8 cellular contexts compared by ENCODE assay signal in genomic region chr13:52001120-52001731, GRCh38. TPM values are rescaled to one million over a fixed set of nuclear protein-coding genes. Genes with fewer than 3 reads are reported as not detected.
DNase-seq lines count a peak whose midpoint lies in the region; ATAC-seq and TF ChIP-seq lines count a peak whose summit lies in the region.

No MANE protein-coding gene starts in this region.

- TF ChIP-seq CTCF in SK-N-SH (IDR thresholded peaks at IDR 0.05) (peak; percentile 72), fibroblast of mammary gland (conservative IDR thresholded peaks at IDR 0.05; ENCODE audit: control insufficient read depth, insufficient read depth, low read depth, low read length) (peak; percentile 63), parathyroid adenoma (IDR thresholded peaks at IDR 0.05) (peak; percentile 58)

- H4K20me1 ChIP-seq in SK-N-SH (ENCODE audit: insufficient read depth), result no peaks in the 10 kb centered on the region

- no peak overlapping the region; a peak in 1 of 4 replicates for H3K4me3 ChIP-seq in SK-N-SH (ENCODE audit: low read depth in 2 of 2, low read length in 1 of 2)
- no peak overlapping the region for H3K4me3 ChIP-seq in fibroblast of mammary gland (ENCODE audit: control insufficient read depth, low read depth, low read length)
- no peak overlapping the region for H3K4me3 ChIP-seq in parathyroid adenoma (ENCODE audit: low read depth, low read length)

- H3K9ac ChIP-seq in SK-N-SH (no peak overlapping the region), parathyroid adenoma (no peak overlapping the region)

- POLR2A ChIA-PET in SK-N-SH (lab: Yijun Ruan, JAX), result no interaction called here

- peak; percentile 82 for ATAC-seq in GM21515 (IDR thresholded peaks at IDR 0.05; ENCODE audit: unreplicated experiment)

- H3K79me2 ChIP-seq in SK-N-SH (ENCODE audit: insufficient read depth) (no peaks in the 10 kb centered on the region), parathyroid adenoma (no peaks in the 10 kb centered on the region)

- DNase-seq in NCI-H2107 treated with DMSO at 0.1 percent for 48 hours (lab: John Stamatoyannopoulos, UW; ENCODE audit: unreplicated experiment) (peak; percentile 49), NCI-H2107 (lab: John Stamatoyannopoulos, UW) (no peak), KG1 (lab: John Stamatoyannopoulos, UW) (peak; percentile 41), SK-N-SH (peak; percentile 64), fibroblast of mammary gland (ENCODE audit: low read depth) (peak; percentile 59), amniotic stem cell (lab: John Stamatoyannopoulos, UW) (no peak)

- H3K27me3 ChIP-seq in SK-N-SH (ENCODE audit: insufficient read depth) (no peaks in the 10 kb centered on the region), parathyroid adenoma (ENCODE audit: control insufficient read depth, insufficient read depth, low read length) (no peaks in the 10 kb centered on the region)

- CTCF ChIA-PET in SK-N-SH (lab: Yijun Ruan, JAX), result interaction anchor here (0.5 to 3.8 kb wide), 12 partner anchors 9 to 166 kb away, joined by 3 to 35 read pairs (median 3); partner anchors contain the start of gene NEK5

- H3K9me3 ChIP-seq in SK-N-SH (no peaks in the 10 kb centered on the region), parathyroid adenoma (ENCODE audit: control insufficient read depth, low read length) (no peaks in the 10 kb centered on the region)

- H3K27ac ChIP-seq in SK-N-SH (ENCODE audit: low read depth in 2 of 2, low read length in 1 of 2) (no peak overlapping the region), parathyroid adenoma (no peak overlapping the region)

- no peaks in the 10 kb centered on the region for H3K9me2 ChIP-seq in SK-N-SH

- no peaks in the 10 kb centered on the region for H3F3A ChIP-seq in SK-N-SH (replicated peaks; ENCODE audit: insufficient read depth)

- 61% methylated on average over 3 of the region's 3 CpGs for WGBS in SK-N-SH (ENCODE audit: low lambda C conversion rate)

- H3K4me2 ChIP-seq in SK-N-SH, result no peak overlapping the region
- no peak overlapping the region for H3K4me2 ChIP-seq in parathyroid adenoma (ENCODE audit: low read length)

- peak; percentile 75 for TF ChIP-seq RAD21 in SK-N-SH (IDR thresholded peaks at IDR 0.05; ENCODE audit: low read length)

- H2AFZ ChIP-seq in SK-N-SH (ENCODE audit: low read depth), result no peak overlapping the region
- H2AFZ ChIP-seq in parathyroid adenoma, result no peak overlapping the region

- no peaks in the 10 kb centered on the region for H3K36me3 ChIP-seq in SK-N-SH (replicated peaks in 1 of 2; ENCODE audit: control insufficient read depth in 1 of 2, insufficient read depth in 2 of 2, low read length in 1 of 2)
- no peaks in the 10 kb centered on the region for H3K36me3 ChIP-seq in parathyroid adenoma (ENCODE audit: control insufficient read depth, insufficient read depth, low read length)

- no peak for TF ChIP-seq EP300 in SK-N-SH (IDR thresholded peaks at IDR 0.05; ENCODE audit: borderline replicate concordance in 1 of 2, low read depth in 1 of 2, low read length in 1 of 2)

- H3K4me1 ChIP-seq in SK-N-SH (ENCODE audit: control insufficient read depth in 1 of 2, insufficient read depth in 2 of 2, low read depth in 1 of 2, low read length in 1 of 2) (no peaks in the 10 kb centered on the region; a peak in 1 of 4 replicates), parathyroid adenoma (peaks cover 14% of the 10 kb centered on the region)

TF ChIP-seq in SK-N-SH, 30 proteins besides CTCF, POLR2A, EP300 and RAD21:
- TF ChIP-seq SMC3 (IDR thresholded peaks at IDR 0.05; ENCODE audit: low read depth, low read length), result peak; percentile 55
- no peak for TF ChIP-seq TAF1 (IDR thresholded peaks at IDR 0.05; ENCODE audit: borderline replicate concordance, low read depth, low read length)

RNA-seq across cellular contexts. Expression of gene ATP7B, which starts 10.0 kb away (rescaled TPM):
- polyA plus RNA-seq in SK-N-SH (2012; rRNA removed), result 4.4 and 5.1 TPM in 2 replicates
- polyA plus RNA-seq in SK-N-SH (2012; cell fraction: cytosol; rRNA removed), result 2.5 and 3.7 TPM in 2 replicates
- 11.2 and 15.2 TPM in 2 replicates for polyA plus RNA-seq in SK-N-SH (2012; cell fraction: nucleus; rRNA removed)

RNA-seq across cellular contexts. Expression of gene ALG11, which starts 11.0 kb away (rescaled TPM):
- polyA plus RNA-seq in SK-N-SH (2012; rRNA removed), result 5.0 and 8.6 TPM in 2 replicates
- 7.6 and 9.2 TPM in 2 replicates for polyA plus RNA-seq in SK-N-SH (2012; cell fraction: cytosol; rRNA removed)
- polyA plus RNA-seq in SK-N-SH (2012; cell fraction: nucleus; rRNA removed), result 3.1 and 7.4 TPM in 2 replicates

RNA-seq across cellular contexts. Expression of gene UTP14C, which starts 23.3 kb away (rescaled TPM):
- 5.1 and 7.0 TPM in 2 replicates for polyA plus RNA-seq in SK-N-SH (2012; rRNA removed)
- 7.7 and 8.3 TPM in 2 replicates for polyA plus RNA-seq in SK-N-SH (2012; cell fraction: cytosol; rRNA removed)
- polyA plus RNA-seq in SK-N-SH (2012; cell fraction: nucleus; rRNA removed), result 2.0 and 4.8 TPM in 2 replicates

Comparison
In these comparisons a context has a peak if more than half of its experiments do, and no peak if none do; other contexts are left out.
1. DNase-seq: peak in NCI-H2107 treated with DMSO at 0.1 percent for 48 hours (single experiment), KG1 (single experiment), SK-N-SH (single experiment) and fibroblast of mammary gland (single experiment); none in NCI-H2107 (single experiment) and amniotic stem cell (single experiment).
2. Peak in every context shown above with its lines, with median percentiles within 50 percentile points of each other: CTCF ChIP-seq.